ENCODE assay signal across 8 cellular contexts in the genomic region with DNA sequence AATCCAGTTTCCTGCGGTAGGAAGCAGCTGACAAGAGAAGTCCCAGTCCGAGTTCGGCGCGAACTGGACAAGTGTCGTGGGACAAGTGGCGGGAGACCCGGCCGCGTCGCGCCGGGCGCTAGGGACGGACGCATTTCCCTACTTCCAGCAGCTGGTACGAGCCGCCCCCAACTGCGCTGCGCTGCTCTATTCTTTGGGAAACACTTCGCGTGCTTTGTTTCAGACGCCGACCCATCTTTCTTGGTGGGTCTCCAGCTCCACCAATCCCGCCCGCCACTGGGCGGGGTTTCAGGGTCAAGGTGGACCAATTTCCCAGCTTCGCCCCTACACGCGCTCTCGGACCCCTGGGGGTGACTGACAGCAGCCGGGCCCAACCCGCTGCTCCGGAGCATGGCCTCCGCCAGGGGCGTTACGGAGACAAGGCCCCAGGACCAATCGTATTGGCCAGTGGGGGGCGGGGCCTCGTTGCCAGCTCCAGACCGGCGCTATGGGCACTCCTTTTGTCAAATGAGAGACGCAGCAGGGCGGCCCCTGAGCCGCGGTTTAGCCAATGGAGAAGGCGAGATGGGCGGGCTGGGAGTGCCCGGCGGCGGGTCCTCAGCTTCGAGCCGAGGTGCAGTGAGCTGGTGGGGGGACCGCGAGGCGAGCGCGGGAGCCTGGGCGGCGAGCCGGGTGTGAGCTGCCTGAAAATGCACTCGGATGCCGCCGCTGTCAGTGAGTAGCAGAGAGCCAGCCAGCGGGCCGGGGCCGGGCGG. TPM values are rescaled to one million over a fixed set of nuclear protein-coding genes. Genes with fewer than 3 reads are reported as not detected.
A peak's percentile ranks its signal among the peaks of the same experiment; 100 is the strongest.
DNase-seq lines count a peak whose midpoint lies in the region; ATAC-seq, FAIRE-seq and TF ChIP-seq lines count a peak whose summit lies in the region.

A gene (plus strand): TSS at position 600 of the 755 bp plus-strand sequence. CDS start 90 bp downstream, at position 690.

- H3K36me3 ChIP-seq in BLaER1 (peaks cover 8% of the 10 kb centered on the region; the same call in 1 of the 2 replicates), kidney epithelial cell (ENCODE audit: control insufficient read depth, insufficient read depth, low read length) (no peaks in the 10 kb centered on the region)

- H3K9ac ChIP-seq in BLaER1 = peak within 1 kb of the TSS; percentile 81

- H3K4me1 ChIP-seq in BLaER1 = peaks cover 10% of the 10 kb centered on the region

- FAIRE-seq in GM19239 (lab: Jason Lieb, UNC) = peak; percentile 89

- H3K4me2 ChIP-seq in BLaER1 = peak within 1 kb of the TSS; percentile 97

- H3K27me3 ChIP-seq in BLaER1 (no peaks in the 10 kb centered on the region), kidney epithelial cell (ENCODE audit: control insufficient read depth, insufficient read depth, low read length) (no peaks in the 10 kb centered on the region)

- H4K20me1 ChIP-seq in BLaER1 = peaks cover 15% of the 10 kb centered on the region

- DNase-seq in GM19239 (ENCODE audit: insufficient read length, low spot score) (peak; percentile 97), NCI-H524 treated with DMSO at 0.1 percent for 48 hours (lab: John Stamatoyannopoulos, UW) (peak; percentile 89), kidney epithelial cell (ENCODE audit: low read depth) (peak; percentile 97)
- DNase-seq in activated CD4-positive, alpha-beta T cell treated with anti-CD3 and anti-CD28 coated beads for 4 hours = peak; percentile 96 to 97
- peak; percentile 97 to 98 for DNase-seq in stimulated activated CD4-positive, alpha-beta T cell treated with anti-CD3 and anti-CD28 coated beads, Interleukin-15, amount 100 ng/mL, for 48 hours (ENCODE audit: low read depth in 2 of 2)

- H3K9me3 ChIP-seq in BLaER1 = no peaks in the 10 kb centered on the region

- ATAC-seq in HG03457 (IDR thresholded peaks at IDR 0.05; ENCODE audit: unreplicated experiment) = peak; percentile 94

- H3K27ac ChIP-seq in BLaER1 (peak within 1 kb of the TSS; percentile 77), cingulate gyrus (ENCODE audit: low read depth, low read length) (peak within 1 kb of the TSS; percentile 81)

- H3K4me3 ChIP-seq in BLaER1 (peak within 1 kb of the TSS; percentile 90), kidney epithelial cell (ENCODE audit: low read depth, low read length) (peak within 1 kb of the TSS; percentile 90)

- TF ChIP-seq CTCF in kidney epithelial cell (IDR thresholded peaks at IDR 0.05; ENCODE audit: insufficient read depth, low read length, poor library complexity, severe bottlenecking) = peak; percentile 36

RNA-seq across cellular contexts. Expression of the gene that starts here (rescaled TPM):
- total RNA-seq in kidney epithelial cell = 19.7 and 26.1 TPM in 2 replicates

Comparison
In these comparisons a context has a peak if more than half of its experiments do, and no peak if none do; other contexts are left out.
1. Peak in every context shown above with its lines: DNase-seq, ATAC-seq, H3K4me3 ChIP-seq and H3K27ac ChIP-seq.